25 cellular contexts compared by ENCODE assay signal in the genomic region with DNA sequence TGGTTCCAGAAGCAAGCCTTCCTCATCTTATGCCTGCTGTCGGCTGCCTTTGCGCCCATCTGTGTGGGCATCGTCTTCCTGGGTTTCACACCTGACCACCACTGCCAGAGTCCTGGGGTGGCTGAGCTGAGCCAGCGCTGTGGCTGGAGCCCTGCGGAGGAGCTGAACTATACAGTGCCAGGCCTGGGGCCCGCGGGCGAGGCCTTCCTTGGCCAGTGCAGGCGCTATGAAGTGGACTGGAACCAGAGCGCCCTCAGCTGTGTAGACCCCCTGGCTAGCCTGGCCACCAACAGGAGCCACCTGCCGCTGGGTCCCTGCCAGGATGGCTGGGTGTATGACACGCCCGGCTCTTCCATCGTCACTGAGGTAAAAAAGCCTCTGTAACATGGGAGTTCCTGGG. TPM values are rescaled to one million over a fixed set of nuclear protein-coding genes. Genes with fewer than 3 reads are reported as not detected.
DNase-seq lines count a peak whose midpoint lies in the region; FAIRE-seq and TF ChIP-seq lines count a peak whose summit lies in the region.
"Had no signal": no experiment of that assay in that cellular context is flagged by ENCODE, and none has a peak within 500 bp of the region (broad histone marks: within the 10 kb centered on the region; RNA-seq: fewer than 3 reads in every experiment).

No MANE protein-coding gene starts in this region.

- peaks cover 2% of the 10 kb centered on the region for H3K79me1 ChIP-seq in neuronal stem cell (ENCODE audit: low read depth, low read length)

- H2AFZ ChIP-seq in neuronal stem cell (ENCODE audit: low read length), result no peak overlapping the region

- H3K36me3 ChIP-seq in right atrium auricular region, result no peaks in the 10 kb centered on the region
- no peaks in the 10 kb centered on the region for H3K36me3 ChIP-seq in neuronal stem cell (replicated peaks in 1 of 2; ENCODE audit: control insufficient read depth in 2 of 2, insufficient read depth in 2 of 2, low read length in 2 of 2)

- TF ChIP-seq CTCF in right atrium auricular region (IDR thresholded peaks at IDR 0.05) (no peak), D721Med (IDR thresholded peaks at IDR 0.05; ENCODE audit: insufficient read depth, missing control alignments) (no peak)

- H3K27me3 ChIP-seq in right atrium auricular region (no peaks in the 10 kb centered on the region), neuronal stem cell (ENCODE audit: control insufficient read depth in 3 of 3, insufficient read depth in 3 of 3, low read depth in 1 of 3, low read length in 3 of 3) (no peaks in the 10 kb centered on the region)
- H3K27me3 ChIP-seq: BLaER1 treated with 17β-estradiol and CSF1 and Interleukin-3, amounts not matched to agents 10 nM and 100 nM had no signal

- no peak overlapping the region for H2BK5ac ChIP-seq in neuronal stem cell (ENCODE audit: low read length)

- no peak overlapping the region for H3K23ac ChIP-seq in neuronal stem cell (ENCODE audit: low read depth, low read length, poor library complexity)

- FAIRE-seq in D721Med (lab: Jason Lieb, UNC), result no peak
- FAIRE-seq: A204.1, GM12878 had no signal

- no peak overlapping the region for H4K91ac ChIP-seq in neuronal stem cell (ENCODE audit: low read depth, low read length, poor library complexity)

- H2BK12ac ChIP-seq in neuronal stem cell (ENCODE audit: low read length), result no peak overlapping the region

- no peak overlapping the region for H3K14ac ChIP-seq in neuronal stem cell (ENCODE audit: low read length)

- no CpG with 5 or more reads among the region's 14 CpGs for WGBS in neuronal stem cell (ENCODE audit: extremely low coverage in 2 of 2, insufficient read length in 2 of 2, insufficient replicate concordance in 1 of 2), 2 donors

- H3K4me1 ChIP-seq in right atrium auricular region (no peaks in the 10 kb centered on the region), neuronal stem cell (ENCODE audit: control insufficient read depth in 2 of 2, insufficient read depth in 1 of 2, low read depth in 1 of 2, low read length in 2 of 2) (peaks cover 0 to 2% of the 10 kb centered on the region in 2 donors)
- H3K4me1 ChIP-seq: BLaER1 treated with 17β-estradiol and CSF1 and Interleukin-3, amounts not matched to agents 10 nM and 100 nM had no signal

- no peak overlapping the region for H2BK15ac ChIP-seq in neuronal stem cell (ENCODE audit: low read length)

- H3K4ac ChIP-seq in neuronal stem cell (ENCODE audit: low read length), result no peak overlapping the region

- H3K9me3 ChIP-seq in right atrium auricular region (no peaks in the 10 kb centered on the region), neuronal stem cell (replicated peaks in 1 of 2; ENCODE audit: control insufficient read depth in 2 of 2, insufficient read depth in 1 of 2, low read depth in 1 of 2, low read length in 2 of 2) (peaks cover 7 to 18% of the 10 kb centered on the region in 2 donors)

- H3K4me3 ChIP-seq in right atrium auricular region, result no peak overlapping the region
- H3K4me3 ChIP-seq in neuronal stem cell (ENCODE audit: low read length in 2 of 2), result no peak overlapping the region
- H3K4me3 ChIP-seq: BLaER1 treated with 17β-estradiol and CSF1 and Interleukin-3, amounts not matched to agents 10 nM and 100 nM; GM12878 had no signal

- no peak overlapping the region for H4K8ac ChIP-seq in neuronal stem cell (ENCODE audit: low read depth, low read length)

- intact Hi-C loops in cardiac septum (cut with DNase I), result no loop called here

- no peak overlapping the region for H3K9ac ChIP-seq in neuronal stem cell (ENCODE audit: low read depth, low read length, poor library complexity)
- H3K9ac ChIP-seq: BLaER1 treated with 17β-estradiol and CSF1 and Interleukin-3, amounts not matched to agents 10 nM and 100 nM had no signal

- H3K27ac ChIP-seq in right atrium auricular region (no peak overlapping the region), neuronal stem cell (replicated peaks; ENCODE audit: low read length) (no peak overlapping the region)
- H3K27ac ChIP-seq: BLaER1 treated with 17β-estradiol and CSF1 and Interleukin-3, amounts not matched to agents 10 nM and 100 nM; RWPE1 had no signal

- no peak overlapping the region for H3K4me2 ChIP-seq in neuronal stem cell (ENCODE audit: insufficient read depth, low read length, poor library complexity, severe bottlenecking)
- H3K4me2 ChIP-seq: BLaER1 treated with 17β-estradiol and CSF1 and Interleukin-3, amounts not matched to agents 10 nM and 100 nM had no signal

- H2BK120ac ChIP-seq in neuronal stem cell (ENCODE audit: low read depth, low read length), result no peak overlapping the region

- DNase-seq in cardiac septum (ENCODE audit: low spot score) (peak; percentile 67), right atrium auricular region (ENCODE audit: low spot score) (no peak), islet precursor cell (peak; percentile 23), neuronal stem cell (ENCODE audit: low spot score) (no peak), D721Med (ENCODE audit: insufficient read length, low spot score) (no peak), COR-L47 (lab: John Stamatoyannopoulos, UW) (no peak), NCI-H2029 (lab: John Stamatoyannopoulos, UW) (no peak)
- DNase-seq: AML-193; CD4-positive, alpha-beta T cell; DMS79; EL; GDM1; GOT3; NCI-H1048; NCI-H1417; NCI-H1694; NCI-H2081; NCI-H2227 treated with DMSO at 0.1 percent for 48 hours; NCI-H526 treated with DMSO at 0.1 percent for 48 hours; SHP77 had no signal

- no peak overlapping the region for H2AK5ac ChIP-seq in neuronal stem cell (ENCODE audit: low read depth, low read length)

- peak overlapping the region; percentile 9 for H3K18ac ChIP-seq in neuronal stem cell (ENCODE audit: low read length)

RNA-seq across cellular contexts. Expression of a gene that starts 0.4 kb away (rescaled TPM):
- total RNA-seq in cardiac septum (not detected), right atrium auricular region (not detected)
- polyA plus RNA-seq in neuronal stem cell (2013, experiment 1 of 2), result 0.28 TPM
- 0.21 TPM for polyA plus RNA-seq in neuronal stem cell (2013, experiment 2 of 2)
- total RNA-seq: OCI-LY7 had no signal

Comparison
In these comparisons a context has a peak if more than half of its experiments do, and no peak if none do; other contexts are left out.
1. DNase-seq: peak in cardiac septum (single experiment) and islet precursor cell (single experiment); none in right atrium auricular region (single experiment), neuronal stem cell (single experiment), D721Med (single experiment), COR-L47 (single experiment) and NCI-H2029 (single experiment).